ENCODE assay signal across 8 cellular contexts in the genomic region with DNA sequence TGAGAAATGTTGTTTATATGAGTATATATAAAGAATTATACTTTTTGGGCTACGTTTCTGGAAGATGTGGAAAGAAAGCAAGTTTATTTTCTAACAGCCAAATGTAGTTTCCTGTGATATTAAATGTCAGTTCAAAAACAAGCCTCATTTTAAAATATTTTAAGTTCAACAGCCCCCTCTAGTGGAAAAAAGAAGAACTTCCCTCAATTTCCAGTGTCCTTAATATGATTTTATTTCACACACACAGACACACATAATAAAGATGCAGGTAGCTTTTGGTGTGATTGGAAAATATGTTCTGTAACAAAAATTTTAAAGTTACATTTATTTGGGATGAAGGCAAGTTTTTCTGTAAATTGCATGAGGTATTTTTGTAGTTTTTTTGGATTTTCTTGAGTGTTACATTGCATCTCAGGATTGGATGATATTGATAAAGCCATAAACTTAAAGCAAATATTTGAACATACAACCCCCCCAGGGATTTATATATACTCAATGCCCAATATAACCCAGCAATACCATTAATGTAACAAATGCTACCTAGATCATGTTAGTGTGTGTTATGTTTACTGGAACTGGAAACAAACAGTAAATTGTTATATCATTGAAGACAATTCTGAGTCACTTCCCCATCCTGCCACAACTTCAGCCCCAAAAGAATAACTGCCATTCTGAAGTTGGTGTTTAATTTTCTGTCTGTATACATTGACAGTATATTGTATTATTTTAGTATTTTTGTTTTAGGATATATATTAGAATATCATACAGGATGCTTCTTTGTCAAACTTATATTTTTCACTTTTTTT. TPM values are rescaled to one million over a fixed set of nuclear protein-coding genes. Genes with fewer than 3 reads are reported as not detected.
A peak's percentile ranks its signal among the peaks of the same experiment; 100 is the strongest.
DNase-seq lines count a peak whose midpoint lies in the region; ATAC-seq, FAIRE-seq and TF ChIP-seq lines count a peak whose summit lies in the region.

No MANE protein-coding gene starts in this region.

- H3K4me1 Mint-ChIP-seq in mesothelial cell of epicardium: peaks cover 2% of the 10 kb centered on the region

- peaks cover 3% of the 10 kb centered on the region for H3K36me3 Mint-ChIP-seq in mesothelial cell of epicardium

- H3K4me3 Mint-ChIP-seq in mesothelial cell of epicardium: no peak overlapping the region

- H3K9me3 Mint-ChIP-seq in mesothelial cell of epicardium: peaks cover 3% of the 10 kb centered on the region

- peak; percentile 98 for TF ChIP-seq CTCF in mesothelial cell of epicardium (IDR thresholded peaks at IDR 0.05; ENCODE audit: unreplicated experiment)

- peak; percentile 10 to 14 for DNase-seq in NCI-H187 (lab: John Stamatoyannopoulos, UW)
- no peak for DNase-seq in NCI-H187 treated with DMSO at 0.1 percent for 48 hours (lab: John Stamatoyannopoulos, UW)
- DNase-seq in NCI-H82 treated with DMSO at 0.1 percent for 48 hours (lab: John Stamatoyannopoulos, UW; ENCODE audit: unreplicated experiment): peak; percentile 27
- DNase-seq in mesothelial cell of epicardium (ENCODE audit: low spot score in 2 of 2, unreplicated experiment in 2 of 2): no peak
- no peak for DNase-seq in T1000 (lab: John Stamatoyannopoulos, UW)

- FAIRE-seq in colon (lab: Jason Lieb, UNC): peak; percentile 91

- ATAC-seq in HG03354 (IDR thresholded peaks at IDR 0.05; ENCODE audit: poor library complexity, severe bottlenecking, unreplicated experiment): peak; percentile 51
- no peak for ATAC-seq in GM21528 (IDR thresholded peaks at IDR 0.05; ENCODE audit: low FRiP score, unreplicated experiment)

- no peaks in the 10 kb centered on the region for H3K27me3 Mint-ChIP-seq in mesothelial cell of epicardium (ENCODE audit: low read depth)

- no peak overlapping the region for H3K27ac Mint-ChIP-seq in mesothelial cell of epicardium

RNA-seq across cellular contexts. Expression of a gene that starts 54.0 kb away (rescaled TPM):
- total RNA-seq in mesothelial cell of epicardium: 7.3 to 9.8 TPM (median 8.3 TPM) in 3 replicates

Comparison
In these comparisons a context has a peak if more than half of its experiments do, and no peak if none do; other contexts are left out.
1. DNase-seq: peak in NCI-H187 (2 of 2) and NCI-H82 treated with DMSO at 0.1 percent for 48 hours (single experiment); none in NCI-H187 treated with DMSO at 0.1 percent for 48 hours (single experiment), mesothelial cell of epicardium (0 of 2) and T1000 (single experiment).